8 cellular contexts compared by ENCODE assay signal in genomic region chr10:62456611-62457101, GRCh38.
DNase-seq lines count a peak whose midpoint lies in the region; ATAC-seq lines count a peak whose summit lies in the region.

No MANE protein-coding gene starts in this region.

- no peaks in the 10 kb centered on the region for H3K27me3 Mint-ChIP-seq in central memory CD8-positive, alpha-beta T cell

- H3K9me3 Mint-ChIP-seq in central memory CD8-positive, alpha-beta T cell: no peaks in the 10 kb centered on the region

- H3K4me3 Mint-ChIP-seq in central memory CD8-positive, alpha-beta T cell: peak overlapping the region; percentile 28

- DNase-seq in GM03348 (ENCODE audit: low spot score): peak; percentile 23
- DNase-seq in central memory CD8-positive, alpha-beta T cell (ENCODE audit: low spot score in 2 of 2): no peak
- DNase-seq in DMS 273 (lab: John Stamatoyannopoulos, UW; ENCODE audit: unreplicated experiment): no peak
- no peak for DNase-seq in middle frontal gyrus (ENCODE audit: extremely low spot score, low spot score)
- no peak for DNase-seq in hypothalamus (lab: John Stamatoyannopoulos, UW)
- DNase-seq in stimulated activated naive CD4-positive, alpha-beta T cell treated with Interleukin-2 at 50 U/mL for 16 hours (lab: John Stamatoyannopoulos, UW): no peak

- ATAC-seq in GM19463 (IDR thresholded peaks at IDR 0.05; ENCODE audit: unreplicated experiment): peak; percentile 95
- ATAC-seq in HG03139 (IDR thresholded peaks at IDR 0.05; ENCODE audit: unreplicated experiment): peak; percentile 96
- no peak for ATAC-seq in central memory CD8-positive, alpha-beta T cell (replicated peaks; ENCODE audit: extremely low read depth, poor library complexity, severe bottlenecking)

- H3K4me1 Mint-ChIP-seq in central memory CD8-positive, alpha-beta T cell: peaks cover 24% of the 10 kb centered on the region

- no peak overlapping the region for H3K27ac Mint-ChIP-seq in central memory CD8-positive, alpha-beta T cell (ENCODE audit: low read depth)

- no peaks in the 10 kb centered on the region for H3K36me3 Mint-ChIP-seq in central memory CD8-positive, alpha-beta T cell (ENCODE audit: insufficient read depth)
